In the genomic region with DNA sequence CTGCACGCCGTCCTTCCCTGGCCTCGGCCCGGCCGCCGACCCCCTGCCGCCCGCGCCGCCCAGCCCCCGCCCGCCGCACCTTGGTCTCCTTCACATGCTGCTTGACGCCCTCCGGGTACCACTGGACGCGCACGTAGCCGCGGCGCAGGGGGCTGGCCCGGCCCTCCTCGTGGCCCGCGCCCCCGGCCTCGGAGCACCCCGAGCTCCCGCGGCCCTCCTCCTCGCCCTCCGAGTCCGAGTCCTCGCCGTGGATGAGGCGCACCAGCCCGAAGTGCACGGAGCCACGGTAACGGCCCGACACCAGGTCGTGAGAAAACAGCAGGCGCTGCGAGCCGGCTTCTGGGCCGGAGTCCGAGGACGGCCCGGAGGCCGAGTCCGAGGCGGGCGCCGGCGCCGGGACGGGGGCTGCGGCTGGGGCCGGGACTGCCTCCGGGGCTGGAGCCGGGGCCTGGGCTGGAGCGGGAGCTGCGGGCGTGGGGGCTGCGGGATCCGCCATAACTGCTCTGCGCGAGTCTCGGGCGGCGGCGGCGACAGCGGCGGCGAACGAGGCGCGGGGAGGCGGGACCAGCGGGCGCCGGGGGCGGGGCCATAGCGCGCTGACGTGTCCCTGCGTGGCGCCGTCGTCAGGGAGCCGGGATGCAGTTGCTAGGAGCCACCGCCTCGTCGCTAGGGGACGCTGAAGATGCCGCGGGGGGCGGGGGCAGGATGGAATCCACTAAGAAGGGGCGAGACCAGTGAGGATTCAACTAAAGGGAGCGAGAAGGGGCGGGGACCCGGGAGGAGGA, we compare ENCODE assay signal across 8 cellular contexts. TPM values are rescaled to one million over a fixed set of nuclear protein-coding genes. Genes with fewer than 3 reads are reported as not detected.
DNase-seq lines count a peak whose midpoint lies in the region; ATAC-seq and TF ChIP-seq lines count a peak whose summit lies in the region.

Gene UBE2O (minus strand): TSS at position 507 of the 785 bp plus-strand sequence. CDS start 11 bp downstream, at position 496.

- no peaks in the 10 kb centered on the region for H3K27me3 ChIP-seq in kidney epithelial cell (ENCODE audit: control insufficient read depth, insufficient read depth, low read length)

- H3K4me3 ChIP-seq in AG04449 (ENCODE audit: low read depth, low read length) (peak within 1 kb of the TSS; percentile 77), kidney epithelial cell (ENCODE audit: low read depth, low read length) (peak within 1 kb of the TSS; percentile 56)

- TF ChIP-seq CTCF in AG04449 (IDR thresholded peaks at IDR 0.05; ENCODE audit: insufficient read depth, low read length, missing control alignments) = peak; percentile 80
- TF ChIP-seq CTCF in kidney epithelial cell (IDR thresholded peaks at IDR 0.05; ENCODE audit: insufficient read depth, low read length, poor library complexity, severe bottlenecking) = peak; percentile 44

- CTCF ChIA-PET in AG04449 (lab: Yijun Ruan, JAX) = interaction anchor here (0.9 to 34.4 kb wide), 18 partner anchors 11 to 171 kb away, joined by 3 to 1209 read pairs (median 4); partner anchors contain the start of genes AANAT and RHBDF2

- no peak for DNase-seq in AG04449 (ENCODE audit: low read depth, low spot score)
- peak; percentile 96 for DNase-seq in NCI-H2227 (lab: John Stamatoyannopoulos, UW; ENCODE audit: unreplicated experiment)
- peak; percentile 79 to 88 (median 84) for DNase-seq in activated CD4-positive, CD25-positive, alpha-beta regulatory T cell (lab: John Stamatoyannopoulos, UW)
- DNase-seq in central memory CD4-positive, alpha-beta T cell = peak; percentile 94
- no peak for DNase-seq in kidney epithelial cell (ENCODE audit: low read depth)
- DNase-seq in stimulated activated CD4-positive, alpha-beta T cell treated with anti-CD3 and anti-CD28 coated beads, Interleukin-15, amount 100 ng/mL, for 24 hours = peak; percentile 93

- POLR2A ChIA-PET in AG04449 (lab: Yijun Ruan, JAX) = interaction anchor here (0.8 kb wide), 1 partner anchor 100 kb away, joined by 3 read pairs; no protein-coding TSS in a partner anchor

- ATAC-seq in GM18868 (IDR thresholded peaks at IDR 0.05; ENCODE audit: unreplicated experiment) (peak; percentile 88), HG03135 (IDR thresholded peaks at IDR 0.05; ENCODE audit: unreplicated experiment) (peak; percentile 86)

- H3K36me3 ChIP-seq in kidney epithelial cell (ENCODE audit: control insufficient read depth, insufficient read depth, low read length) = no peaks in the 10 kb centered on the region

RNA-seq across cellular contexts. Expression of gene UBE2O, which starts in this region (rescaled TPM):
- 12.6 and 15.5 TPM in 2 replicates for total RNA-seq in kidney epithelial cell

Comparison
In these comparisons a context has a peak if more than half of its experiments do, and no peak if none do; other contexts are left out.
1. DNase-seq: peak in NCI-H2227 (single experiment), activated CD4-positive, CD25-positive, alpha-beta regulatory T cell (4 of 4), central memory CD4-positive, alpha-beta T cell (single experiment) and stimulated activated CD4-positive, alpha-beta T cell treated with anti-CD3 and anti-CD28 coated beads, Interleukin-15, amount 100 ng/mL, for 24 hours (single experiment); none in AG04449 (single experiment) and kidney epithelial cell (single experiment).